In the genomic region with DNA sequence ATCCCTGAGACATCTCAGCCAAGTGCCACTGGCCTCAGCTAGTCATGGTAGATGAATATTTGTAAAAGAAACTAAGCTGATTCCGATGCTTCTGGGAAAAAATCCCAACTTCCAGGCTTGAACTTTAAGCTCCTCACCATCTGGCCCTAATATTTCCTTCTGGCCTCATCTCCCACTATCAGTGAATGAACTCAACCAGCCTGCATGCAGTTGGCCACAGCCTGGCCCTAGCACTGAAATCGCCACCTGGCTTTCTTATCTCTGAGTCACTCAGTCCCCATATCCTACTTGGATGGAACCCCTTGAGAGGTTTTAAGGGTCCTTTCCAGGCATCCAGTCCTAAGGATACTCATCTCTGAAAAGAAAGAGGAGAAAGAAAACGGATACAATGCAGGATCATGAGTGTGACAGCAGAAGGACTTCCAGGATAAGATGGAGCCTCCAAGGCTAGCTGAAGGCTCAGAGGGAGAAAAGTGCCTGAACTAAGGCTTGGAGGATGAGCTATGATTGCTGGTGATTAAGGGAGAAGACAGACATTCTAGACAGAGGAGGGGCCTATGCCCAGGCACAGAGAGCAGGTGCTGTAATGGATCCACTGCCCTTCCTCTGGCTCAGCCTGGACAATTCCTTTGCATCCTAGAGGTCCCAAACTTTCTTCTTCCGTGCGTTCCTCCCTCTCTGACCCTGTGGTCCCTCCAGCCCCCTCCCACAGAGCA, we compare ENCODE assay signal across 18 cellular contexts.
DNase-seq lines count a peak whose midpoint lies in the region; FAIRE-seq and TF ChIP-seq lines count a peak whose summit lies in the region.
"Had no signal": no experiment of that assay in that cellular context is flagged by ENCODE, and none has a peak within 500 bp of the region (broad histone marks: within the 10 kb centered on the region; RNA-seq: fewer than 3 reads in every experiment).

No MANE protein-coding gene starts in this region.

- FAIRE-seq in bronchial epithelial cell (lab: Jason Lieb, UNC) = peak; percentile 7
- FAIRE-seq: D721Med, GM19239 had no signal

- no peak for TF ChIP-seq CTCF in bronchial epithelial cell (IDR thresholded peaks at IDR 0.05; ENCODE audit: insufficient read depth, low read length, severe bottlenecking)
- no peak for TF ChIP-seq CTCF in GM13976 (IDR thresholded peaks at IDR 0.05; ENCODE audit: borderline replicate concordance, control extremely low read depth, extremely low read depth, insufficient read depth, missing control alignments)

- DNase-seq in DMS 273 (lab: John Stamatoyannopoulos, UW; ENCODE audit: unreplicated experiment) (peak; percentile 60), DMS 273 treated with DMSO at 0.1 percent for 48 hours (lab: John Stamatoyannopoulos, UW) (no peak), bronchial epithelial cell (ENCODE audit: low read depth) (no peak), left kidney (ENCODE audit: low read depth, low spot score) (peak; percentile 35), NCI-H2029 (lab: John Stamatoyannopoulos, UW) (no peak), D341Med (ENCODE audit: low spot score) (no peak), GM13976 (ENCODE audit: low spot score) (no peak)
- no peak for DNase-seq in stimulated activated CD8-positive, alpha-beta memory T cell treated with anti-CD3 and anti-CD28 coated beads, Interleukin-4, amount 100 ng/mL, for 48 hours
- DNase-seq: CD4-positive, alpha-beta memory T cell; H7; MG63; NCI-H1092 treated with DMSO at 0.1 percent for 48 hours; NCI-H1694; NCI-H2107; NCI-H748 treated with DMSO at 0.1 percent for 48 hours had no signal

- H3K36me3 ChIP-seq in bronchial epithelial cell (ENCODE audit: control insufficient read depth, insufficient read depth, low read length) = no peaks in the 10 kb centered on the region
- H3K36me3 ChIP-seq: MG63, SJSA1 had no signal

- in situ Hi-C loops in GM13976 (cut with MboI; ENCODE audit: low sequenced_read_pairs, unreplicated experiment) = no loop called here

- peaks cover 1% of the 10 kb centered on the region for H3K27me3 ChIP-seq in bronchial epithelial cell (ENCODE audit: control insufficient read depth, insufficient read depth, low read length)
- H3K27me3 ChIP-seq: MG63, SJSA1 had no signal

- no peak overlapping the region for H3K4me3 ChIP-seq in bronchial epithelial cell (ENCODE audit: low read depth, low read length)
- H3K4me3 ChIP-seq: MG63, SJSA1 had no signal

Comparison
In these comparisons a context has a peak if more than half of its experiments do, and no peak if none do; other contexts are left out.
1. DNase-seq: peak in DMS 273 (single experiment) and left kidney (single experiment); none in DMS 273 treated with DMSO at 0.1 percent for 48 hours (single experiment), bronchial epithelial cell (single experiment), NCI-H2029 (single experiment), D341Med (single experiment), GM13976 (single experiment) and stimulated activated CD8-positive, alpha-beta memory T cell treated with anti-CD3 and anti-CD28 coated beads, Interleukin-4, amount 100 ng/mL, for 48 hours (single experiment).